28 cellular contexts compared by ENCODE assay signal in genomic region chr1:176285996-176286395, GRCh38.
"Had no signal": no experiment of that assay in that cellular context is flagged by ENCODE, and none has a peak within 500 bp of the region (broad histone marks: within the 10 kb centered on the region; RNA-seq: fewer than 3 reads in every experiment).

No MANE protein-coding gene starts in this region.

- FAIRE-seq: endometrium, endothelial cell of umbilical vein, frontal cortex had no signal

- H3K27me3 ChIP-seq: colonic mucosa, dorsolateral prefrontal cortex, esophagus muscularis mucosa, esophagus squamous epithelium, foreskin keratinocyte, gastrocnemius medialis, gastroesophageal sphincter, heart left ventricle, heart right ventricle, hepatocyte had no signal

- H2AFZ ChIP-seq: hepatocyte had no signal

- H3K4me1 ChIP-seq: colonic mucosa, esophagus muscularis mucosa, esophagus squamous epithelium, foreskin keratinocyte, gastrocnemius medialis, gastroesophageal sphincter, heart left ventricle, heart right ventricle had no signal

- H3K4me2 ChIP-seq: hepatocyte had no signal

- H3K9me3 ChIP-seq: colonic mucosa, gastrocnemius medialis had no signal

- H3K79me2 ChIP-seq: hepatocyte had no signal

- ATAC-seq: effector memory CD8-positive, alpha-beta T cell; esophagus mucosa; foreskin keratinocyte; gastrocnemius medialis; gastroesophageal sphincter; heart left ventricle; heart right ventricle had no signal

- H3K4me3 ChIP-seq: colonic mucosa, coronary artery, dorsolateral prefrontal cortex, esophagus muscularis mucosa, esophagus squamous epithelium, gastrocnemius medialis, gastroesophageal sphincter, heart left ventricle, heart right ventricle, hepatocyte had no signal

- DNase-seq: colonic mucosa; cortex of kidney; dermis blood vessel endothelial cell; dorsolateral prefrontal cortex; effector CD4-positive, alpha-beta T cell; effector CD8-positive, alpha-beta T cell; effector memory CD4-positive, alpha-beta T cell; effector memory CD8-positive, alpha-beta T cell; endodermal cell; erythroblast; esophagus squamous epithelium; foreskin fibroblast; foreskin keratinocyte; foreskin melanocyte; gastrocnemius medialis; glutamatergic neuron; head of caudate nucleus; heart left ventricle; heart right ventricle had no signal

- H3K36me3 ChIP-seq: colonic mucosa, esophagus muscularis mucosa, esophagus squamous epithelium, gastrocnemius medialis, gastroesophageal sphincter, heart left ventricle, heart right ventricle had no signal

- H3K27ac ChIP-seq: colonic mucosa, coronary artery, dorsolateral prefrontal cortex, epithelial cell of prostate, esophagus muscularis mucosa, esophagus squamous epithelium, foreskin keratinocyte, gastrocnemius medialis, gastroesophageal sphincter, heart left ventricle, heart right ventricle, hepatocyte had no signal
